Comparison of ENCODE assay signal across 8 cellular contexts in genomic region chr14:55107766-55108554, GRCh38. TPM values are rescaled to one million over a fixed set of nuclear protein-coding genes. Genes with fewer than 3 reads are reported as not detected.
DNase-seq lines count a peak whose midpoint lies in the region; ATAC-seq and TF ChIP-seq lines count a peak whose summit lies in the region.

No MANE protein-coding gene starts in this region.

- peaks cover 15% of the 10 kb centered on the region for H3K9me1 ChIP-seq in IMR-90 (ENCODE audit: insufficient read depth, low read length)

- H3K27me3 Mint-ChIP-seq in activated CD4-positive, alpha-beta memory T cell treated with anti-CD3 and anti-CD28 coated beads for 36 hours = no peaks in the 10 kb centered on the region
- H3K27me3 Mint-ChIP-seq in naive thymus-derived CD4-positive, alpha-beta T cell = peaks cover 0 to 4% (median 0%) of the 10 kb centered on the region in 5 donors
- no peaks in the 10 kb centered on the region for H3K27me3 Mint-ChIP-seq in type B pancreatic cell

- WGBS in IMR-90 (ENCODE audit: extremely low coverage in 2 of 2, insufficient read length in 1 of 2), 2 experiments = 9% methylated on average over 5 of the region's 19 CpGs; no CpG with 5 or more reads in 1 of the 2 experiments

- in situ Hi-C loops in IMR-90 (cut with MboI; ENCODE audit: low sequenced_read_pairs) = no loop called here

- peak overlapping the region; percentile 95 for H3K14ac ChIP-seq in IMR-90 (replicated peaks; ENCODE audit: low read depth, low read length)

- H3K36me3 ChIP-seq in IMR-90 (ENCODE audit: control insufficient read depth, insufficient read depth, low read length) = no peaks in the 10 kb centered on the region
- H3K36me3 ChIP-seq in naive thymus-derived CD4-positive, alpha-beta T cell (ENCODE audit: control insufficient read depth in 2 of 3, insufficient read depth in 3 of 3, low read length in 3 of 3) = no peaks in the 10 kb centered on the region

- H3K27me3 ChIP-seq in IMR-90 (ENCODE audit: control insufficient read depth, insufficient read depth, low read length) = no peaks in the 10 kb centered on the region
- H3K27me3 ChIP-seq in naive thymus-derived CD4-positive, alpha-beta T cell (ENCODE audit: control insufficient read depth in 2 of 2, insufficient read depth in 2 of 2, low read length in 2 of 2) = no peaks in the 10 kb centered on the region

- ATAC-seq in IMR-90 (ENCODE audit: low read depth) = peak; percentile 92
- peak; percentile 79 for ATAC-seq in naive thymus-derived CD4-positive, alpha-beta T cell
- no peak for ATAC-seq in HG03159 (IDR thresholded peaks at IDR 0.05; ENCODE audit: unreplicated experiment)

- H4K20me1 ChIP-seq in IMR-90 (ENCODE audit: insufficient read depth, low read length) = 0 out of 2 replicates have a peak, but pooled peaks cover 3% of the 10 kb centered on the region

- intact Hi-C loops in IMR-90 (cut with micrococcal nuclease) = no loop called here
- intact Hi-C loops in activated CD4-positive, alpha-beta memory T cell treated with anti-CD3 and anti-CD28 coated beads for 36 hours (cut with micrococcal nuclease) = no loop called here
- intact Hi-C loops in naive thymus-derived CD4-positive, alpha-beta T cell (cut with micrococcal nuclease) = no loop called here

- H4K8ac ChIP-seq in IMR-90 (ENCODE audit: low read depth in 2 of 2, low read length in 2 of 2) = peak overlapping the region; percentile 93 to 100

- peak overlapping the region; percentile 100 for H2AK9ac ChIP-seq in IMR-90 (replicated peaks; ENCODE audit: low read depth, low read length, poor library complexity)

- dilution Hi-C loops in IMR-90 (cut with HindIII; ENCODE audit: low sequenced_read_pairs, unreplicated experiment) = no loop called here

- H4K91ac ChIP-seq in IMR-90 (ENCODE audit: insufficient read depth, low read depth, low read length) = peak overlapping the region; percentile 100

- peak overlapping the region; percentile 97 for H3K23ac ChIP-seq in IMR-90 (ENCODE audit: low read depth, low read length)

- peak overlapping the region; percentile 100 for H2BK5ac ChIP-seq in IMR-90 (ENCODE audit: low read depth, low read length, poor library complexity, severe bottlenecking)

- H3K4ac ChIP-seq in IMR-90 (ENCODE audit: low read depth, low read length) = peak overlapping the region; percentile 97

- TF ChIP-seq CTCF in GM10248 (IDR thresholded peaks at IDR 0.05; ENCODE audit: control extremely low read depth, extremely low read depth, low read depth, missing control alignments) (no peak), IMR-90 (conservative IDR thresholded peaks at IDR 0.05; ENCODE audit: low read depth, low read length) (no peak), type B pancreatic cell (conservative IDR thresholded peaks at IDR 0.05) (no peak)

- peaks cover 26% of the 10 kb centered on the region for H3K4me1 ChIP-seq in IMR-90 (ENCODE audit: control insufficient read depth, insufficient read depth, low read length)
- H3K4me1 ChIP-seq in naive thymus-derived CD4-positive, alpha-beta T cell (ENCODE audit: control insufficient read depth in 2 of 2, insufficient read depth in 2 of 2, low read length in 2 of 2) = peaks cover 4 to 18% of the 10 kb centered on the region in 2 donors

- H3K36me3 Mint-ChIP-seq in activated CD4-positive, alpha-beta memory T cell treated with anti-CD3 and anti-CD28 coated beads for 36 hours = peaks cover 7% of the 10 kb centered on the region
- H3K36me3 Mint-ChIP-seq in naive thymus-derived CD4-positive, alpha-beta T cell = peaks cover 0 to 19% (median 3%) of the 10 kb centered on the region in 5 donors
- peaks cover 15% of the 10 kb centered on the region for H3K36me3 Mint-ChIP-seq in type B pancreatic cell

- peak overlapping the region; percentile 96 for H3K27ac ChIP-seq in IMR-90 (ENCODE audit: insufficient read depth, low read length)
- no peak overlapping the region for H3K27ac ChIP-seq in naive thymus-derived CD4-positive, alpha-beta T cell (ENCODE audit: low read depth, low read length)

- H3K9ac ChIP-seq in IMR-90 (ENCODE audit: low read depth, low read length) = peak overlapping the region; percentile 70

- peak overlapping the region; percentile 93 for H4K5ac ChIP-seq in IMR-90 (ENCODE audit: low read depth, low read length)

- H3K18ac ChIP-seq in IMR-90 (ENCODE audit: low read depth, low read length) = peak overlapping the region; percentile 97

- CTCF ChIA-PET in GM10248 (lab: Yijun Ruan, JAX) (interaction anchor here (0.7 to 1.5 kb wide), 4 partner anchors 8 to 53 kb away, joined by 3 to 5 read pairs (median 4); no protein-coding TSS in a partner anchor), IMR-90 (lab: Yijun Ruan, JAX) (interaction anchor here (1.3 kb wide), 1 partner anchor 9 kb away, joined by 9 read pairs; no protein-coding TSS in a partner anchor)
- CTCF ChIA-PET in activated CD4-positive, alpha-beta memory T cell treated with anti-CD3 and anti-CD28 coated beads for 36 hours (lab: Charles Lee) = interaction anchor here (0.6 to 1.3 kb wide), 3 partner anchors 16 to 20 kb away, joined by 3 to 4 read pairs (median 3); no protein-coding TSS in a partner anchor
- CTCF ChIA-PET in naive thymus-derived CD4-positive, alpha-beta T cell (lab: Charles Lee) = no interaction called here

- TF ChIP-seq POLR2A in IMR-90 (IDR thresholded peaks at IDR 0.05; ENCODE audit: low read depth, low read length) (peak; percentile 85), erythroblast (IDR thresholded peaks at IDR 0.05; ENCODE audit: low read length) (peak; percentile 48)

- H2AFZ ChIP-seq in IMR-90 (replicated peaks; ENCODE audit: low read length, poor library complexity) = peak overlapping the region; percentile 96

- H3K4me2 ChIP-seq in IMR-90 (ENCODE audit: low read depth, low read length) = peak overlapping the region; percentile 59

- H3K56ac ChIP-seq in IMR-90 (ENCODE audit: extremely low read depth, insufficient read depth, low read length) = peak overlapping the region; percentile 99

- H3K9me3 Mint-ChIP-seq in activated CD4-positive, alpha-beta memory T cell treated with anti-CD3 and anti-CD28 coated beads for 36 hours = peaks cover 9% of the 10 kb centered on the region
- H3K9me3 Mint-ChIP-seq in naive thymus-derived CD4-positive, alpha-beta T cell = peaks cover 0 to 15% (median 4%) of the 10 kb centered on the region in 11 donors
- H3K9me3 Mint-ChIP-seq in type B pancreatic cell = peaks cover 19% of the 10 kb centered on the region

- TF ChIP-seq RAD21 in IMR-90 (IDR thresholded peaks at IDR 0.05; ENCODE audit: low read length) = peak; percentile 11; the same call in 1 of the 2 replicates

- peak overlapping the region; percentile 24 for H3K4me3 Mint-ChIP-seq in activated CD4-positive, alpha-beta memory T cell treated with anti-CD3 and anti-CD28 coated beads for 36 hours
- H3K4me3 Mint-ChIP-seq in naive thymus-derived CD4-positive, alpha-beta T cell = peak overlapping the region in 1 of 10 donors; percentile 9
- peak overlapping the region; percentile 57 for H3K4me3 Mint-ChIP-seq in type B pancreatic cell

- H3K4me1 Mint-ChIP-seq in activated CD4-positive, alpha-beta memory T cell treated with anti-CD3 and anti-CD28 coated beads for 36 hours (ENCODE audit: low read depth) = peaks cover 32% of the 10 kb centered on the region
- H3K4me1 Mint-ChIP-seq in naive thymus-derived CD4-positive, alpha-beta T cell = peaks cover 5 to 29% (median 14%) of the 10 kb centered on the region in 7 donors
- peaks cover 25% of the 10 kb centered on the region for H3K4me1 Mint-ChIP-seq in type B pancreatic cell (ENCODE audit: unreplicated experiment)

- peaks cover 7% of the 10 kb centered on the region for H3K9me3 ChIP-seq in IMR-90 (ENCODE audit: control insufficient read depth, insufficient read depth, low read length)
- peaks cover 0 to 5% (median 5%) of the 10 kb centered on the region in 3 experiments for H3K9me3 ChIP-seq in naive thymus-derived CD4-positive, alpha-beta T cell (ENCODE audit: control insufficient read depth in 2 of 3, low read length in 3 of 3)

- peak; percentile 68 for DNase-seq in GM10248 (ENCODE audit: extremely low spot score)
- DNase-seq in IMR-90 = peak; percentile 98
- peak; percentile 70 for DNase-seq in activated CD4-positive, alpha-beta memory T cell treated with anti-CD3 and anti-CD28 coated beads for 36 hours
- DNase-seq in erythroblast (lab: John Stamatoyannopoulos, UW) = peak; percentile 65 to 67
- peak in 1 of 9 donors; percentile 34 for DNase-seq in naive thymus-derived CD4-positive, alpha-beta T cell
- no peak for DNase-seq in type B pancreatic cell (ENCODE audit: extremely low spot score, unreplicated experiment)
- no peak for DNase-seq in RPMI8226

- POLR2A ChIA-PET in GM10248 (lab: Yijun Ruan, JAX) = interaction anchor here (0.6 to 0.8 kb wide), 2 partner anchors 175 to 438 kb away, joined by 3 to 4 read pairs; no protein-coding TSS in a partner anchor
- POLR2A ChIA-PET in IMR-90 (lab: Charles Lee; ENCODE audit: unreplicated experiment) = interaction anchor here (0.7 kb wide), 1 partner anchor 28 kb away, joined by 5 read pairs; no protein-coding TSS in a partner anchor
- POLR2A ChIA-PET in activated CD4-positive, alpha-beta memory T cell treated with anti-CD3 and anti-CD28 coated beads for 36 hours (lab: Charles Lee) = interaction anchor here (1.2 to 1.7 kb wide), 3 partner anchors 10 to 56 kb away, joined by 3 to 8 read pairs (median 4); partner anchors contain the start of gene MAPK1IP1L
- POLR2A ChIA-PET in naive thymus-derived CD4-positive, alpha-beta T cell (lab: Charles Lee) = no interaction called here

- peak overlapping the region; percentile 97 for H2BK120ac ChIP-seq in IMR-90 (ENCODE audit: low read depth, low read length)

- no TSS peak for BruUV-seq in IMR-90 (replicated peaks; lab: Mats Ljungman, UMichigan)

- H2BK15ac ChIP-seq in IMR-90 (ENCODE audit: low read depth, low read length) = peak overlapping the region; percentile 100

- H2BK20ac ChIP-seq in IMR-90 (ENCODE audit: low read depth, low read length) = peak overlapping the region; percentile 99

- H3K4me3 ChIP-seq in IMR-90 (ENCODE audit: insufficient read depth, low read depth, low read length) = no peak overlapping the region; the same call in 1 of the 2 replicates
- no peak overlapping the region for H3K4me3 ChIP-seq in naive thymus-derived CD4-positive, alpha-beta T cell (ENCODE audit: low read length)

- peak overlapping the region; percentile 75 for H3K27ac Mint-ChIP-seq in activated CD4-positive, alpha-beta memory T cell treated with anti-CD3 and anti-CD28 coated beads for 36 hours
- peak overlapping the region in 1 of 9 donors; percentile 77 for H3K27ac Mint-ChIP-seq in naive thymus-derived CD4-positive, alpha-beta T cell
- H3K27ac Mint-ChIP-seq in type B pancreatic cell = peak overlapping the region; percentile 91

- H2AK5ac ChIP-seq in IMR-90 (ENCODE audit: low read depth, low read length) = peak overlapping the region; percentile 100

- H3K79me1 ChIP-seq in IMR-90 (ENCODE audit: low read depth in 1 of 2, low read length in 2 of 2) = peaks cover 2 to 24% of the 10 kb centered on the region in 2 experiments; a peak in 3 of 4 replicates

RNA-seq across cellular contexts. Expression of gene LGALS3, which starts 21.1 kb away (rescaled TPM):
- total RNA-seq in IMR-90 (2012; rRNA removed) (84.4 and 145 TPM in 2 replicates), type B pancreatic cell (ENCODE audit: low replicate concordance) (120 and 497 TPM in 2 replicates)
- 171 and 200 TPM in 2 replicates for polyA plus RNA-seq in IMR-90 (2012; rRNA removed)
- polyA plus RNA-seq in IMR-90 (2012; cell fraction: cytosol; rRNA removed) = 106 and 210 TPM in 2 replicates
- 122 and 127 TPM in 2 replicates for polyA plus RNA-seq in IMR-90 (2012; cell fraction: nucleus; rRNA removed; ENCODE audit: low replicate concordance)
- total RNA-seq in activated CD4-positive, alpha-beta memory T cell treated with anti-CD3 and anti-CD28 coated beads for 36 hours = 10 to 100 TPM; 12.3 to 14.5 TPM
- total RNA-seq in naive thymus-derived CD4-positive, alpha-beta T cell = 10 to 100 TPM in 4 of 5 experiments, 1 to 10 TPM in 1; 7.5 to 71.7 (median 12.4) TPM
- under 1 TPM; 0.35 to 0.51 TPM for polyA plus RNA-seq in naive thymus-derived CD4-positive, alpha-beta T cell

RNA-seq across cellular contexts. Expression of gene MAPK1IP1L, which starts 56.5 kb away (rescaled TPM):
- 37.2 and 44.8 TPM in 2 replicates for total RNA-seq in IMR-90 (2012; rRNA removed)
- 168 and 201 TPM in 2 replicates for polyA plus RNA-seq in IMR-90 (2012; rRNA removed)
- polyA plus RNA-seq in IMR-90 (2012; cell fraction: cytosol; rRNA removed) = 131 and 180 TPM in 2 replicates
- polyA plus RNA-seq in IMR-90 (2012; cell fraction: nucleus; rRNA removed; ENCODE audit: low replicate concordance) = 51.1 and 80.0 TPM in 2 replicates
- 10 to 100 TPM; 85.5 to 89.1 TPM for total RNA-seq in activated CD4-positive, alpha-beta memory T cell treated with anti-CD3 and anti-CD28 coated beads for 36 hours
- 100 to 1,000 TPM in 3 of 5 experiments, 10 to 100 TPM in 2; 65.1 to 143 (median 111) TPM for total RNA-seq in naive thymus-derived CD4-positive, alpha-beta T cell
- polyA plus RNA-seq in naive thymus-derived CD4-positive, alpha-beta T cell = 10 to 100 TPM; 63.1 to 79.7 TPM
- 93.1 and 100 TPM in 2 replicates for total RNA-seq in type B pancreatic cell (ENCODE audit: low replicate concordance)

Comparison
In these comparisons a context has a peak if more than half of its experiments do, and no peak if none do; other contexts are left out.
1. DNase-seq: peak in GM10248 (single experiment), IMR-90 (single experiment), activated CD4-positive, alpha-beta memory T cell treated with anti-CD3 and anti-CD28 coated beads for 36 hours (single experiment) and erythroblast (2 of 2); none in type B pancreatic cell (single experiment) and RPMI8226 (single experiment).